27 cellular contexts compared by ENCODE assay signal in the genomic region with DNA sequence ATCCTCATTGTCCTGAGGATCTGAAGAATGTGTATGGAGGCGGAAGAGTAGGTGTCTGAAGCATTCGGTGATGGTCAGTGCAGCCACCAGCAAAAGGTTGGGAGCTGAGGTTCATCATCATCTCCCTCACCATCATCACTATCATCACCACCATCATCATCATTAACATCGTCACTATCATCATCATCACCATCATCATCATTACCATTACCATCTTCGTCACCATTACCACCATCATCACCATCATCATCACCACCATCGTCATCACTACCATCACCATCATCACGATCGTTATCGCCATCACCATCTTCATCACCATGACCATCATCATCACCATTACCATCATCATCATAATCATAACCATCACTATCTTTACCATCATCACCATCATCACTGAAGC.
DNase-seq lines count a peak whose midpoint lies in the region; FAIRE-seq and TF ChIP-seq lines count a peak whose summit lies in the region.
"Had no signal": no experiment of that assay in that cellular context is flagged by ENCODE, and none has a peak within 500 bp of the region (broad histone marks: within the 10 kb centered on the region; RNA-seq: fewer than 3 reads in every experiment).

No MANE protein-coding gene starts in this region.

- peaks cover 13% of the 10 kb centered on the region for H3K9me3 Mint-ChIP-seq in nephron progenitor cell

- H3K4me1 ChIP-seq in HEK293 (ENCODE audit: control insufficient read depth, insufficient read depth, low read length) = no peaks in the 10 kb centered on the region
- H3K4me1 ChIP-seq: BE2C, BLaER1 had no signal

- H3K27me3 Mint-ChIP-seq in nephron progenitor cell (ENCODE audit: low read depth, poor library complexity) = peaks cover 23% of the 10 kb centered on the region
- H3K27me3 Mint-ChIP-seq: CD4-positive, CD25-positive, alpha-beta regulatory T cell; CD8-positive, alpha-beta memory T cell had no signal

- H3K36me3 Mint-ChIP-seq in nephron progenitor cell (ENCODE audit: low read depth) = no peaks in the 10 kb centered on the region
- H3K36me3 Mint-ChIP-seq: CD14-positive monocyte; CD4-positive, alpha-beta memory T cell; CD4-positive, CD25-positive, alpha-beta regulatory T cell; CD8-positive, alpha-beta memory T cell had no signal

- FAIRE-seq in HTR-8/SVneo (lab: Jason Lieb, UNC) = peak; percentile 42
- FAIRE-seq: A204.1, GM12878, GM12892, GM18507 had no signal

- no peak overlapping the region for H3K27ac ChIP-seq in HEK293 (ENCODE audit: extremely low read depth, low read depth, low read length)
- H3K27ac ChIP-seq: BLaER1 had no signal

- CTCF ChIA-PET in HEK293 (lab: Yijun Ruan, JAX) = no interaction called here

- no peak for TF ChIP-seq CTCF in HEK293 (tag by site-specific recombination; IDR thresholded peaks at IDR 0.05)
- TF ChIP-seq CTCF in nephron progenitor cell (IDR thresholded peaks at IDR 0.05) = no peak

- H3K4me1 Mint-ChIP-seq in nephron progenitor cell = no peaks in the 10 kb centered on the region
- H3K4me1 Mint-ChIP-seq: CD14-positive monocyte; CD4-positive, alpha-beta memory T cell; CD4-positive, CD25-positive, alpha-beta regulatory T cell; CD8-positive, alpha-beta memory T cell had no signal

- no peak overlapping the region for H3K4me3 Mint-ChIP-seq in nephron progenitor cell
- H3K4me3 Mint-ChIP-seq: CD14-positive monocyte; CD4-positive, alpha-beta memory T cell; CD4-positive, CD25-positive, alpha-beta regulatory T cell; CD8-positive, alpha-beta memory T cell had no signal

- H3K27ac Mint-ChIP-seq in nephron progenitor cell = peak overlapping the region; percentile 0
- H3K27ac Mint-ChIP-seq: CD14-positive monocyte; CD4-positive, alpha-beta memory T cell; CD4-positive, CD25-positive, alpha-beta regulatory T cell; CD8-positive, alpha-beta memory T cell had no signal

- H3K9me3 ChIP-seq in HEK293 (ENCODE audit: control insufficient read depth, insufficient read depth, low read depth, low read length) = no peaks in the 10 kb centered on the region
- H3K9me3 ChIP-seq: BE2C, BLaER1 had no signal

- DNase-seq in HTR-8/SVneo (ENCODE audit: insufficient read length, low spot score) (no peak), nephron progenitor cell (no peak), NCI-H510A (lab: John Stamatoyannopoulos, UW) (no peak), NCI-H69 (lab: John Stamatoyannopoulos, UW) (no peak), medulla oblongata (ENCODE audit: extremely low spot score) (no peak)
- DNase-seq: 8988T; ACHN; BE2C; C1 segment of cervical spinal cord; CD4-positive, alpha-beta memory T cell; CD4-positive, CD25-positive, alpha-beta regulatory T cell; CD8-positive, alpha-beta memory T cell; COR-L47; DMS 273 treated with DMSO at 0.1 percent for 48 hours; DMS153; DMS53; DMS79; DND-41; EL; GDM1 had no signal

- no peak overlapping the region for H3K4me3 ChIP-seq in HEK293 (ENCODE audit: low read depth, low read length)
- H3K4me3 ChIP-seq: BLaER1, GM12878 had no signal

- no peaks in the 10 kb centered on the region for H3K36me3 ChIP-seq in HEK293 (ENCODE audit: control insufficient read depth in 2 of 2, insufficient read depth in 1 of 2, low read length in 2 of 2)
- H3K36me3 ChIP-seq: BE2C, BLaER1 had no signal

- POLR2A ChIA-PET in HEK293 (lab: Yijun Ruan, JAX) = no interaction called here

TF ChIP-seq in HEK293, 187 proteins besides CTCF, POLR2A, EP300 and RAD21:
- TF ChIP-seq ZNF513 (tag by site-specific recombination; IDR thresholded peaks at IDR 0.05) (peak; percentile 76), ZNF768 (tag by site-specific recombination; IDR thresholded peaks at IDR 0.05) (no peak)
